In genomic region chr6:20559924-20560551, GRCh38 we compare ENCODE assay signal across 1 cellular context.
A peak's percentile ranks its signal among the peaks of the same experiment; 100 is the strongest.
TF ChIP-seq lines count a peak whose summit lies in the region.

No MANE protein-coding gene starts in this region.

TF ChIP-seq in K562, 482 proteins besides CTCF, POLR2A, EP300 and RAD21 (continued from another document):
- TF ChIP-seq ARID3A (IDR thresholded peaks at IDR 0.05; ENCODE audit: borderline replicate concordance, low read depth, low read length) = no peak
- no peak for TF ChIP-seq NR3C1 (CRISPR knock-in tag; IDR thresholded peaks at IDR 0.05)
- no peak for TF ChIP-seq CEBPG (CRISPR knock-in tag; IDR thresholded peaks at IDR 0.05)
- TF ChIP-seq CEBPG (tag; conservative IDR thresholded peaks at IDR 0.05 in 1 of 2, IDR thresholded peaks at IDR 0.05 in 1 of 2) = peak; percentile 65 to 75; a peak in 3 of 4 replicates
